Comparison of ENCODE assay signal across 22 cellular contexts in the genomic region with DNA sequence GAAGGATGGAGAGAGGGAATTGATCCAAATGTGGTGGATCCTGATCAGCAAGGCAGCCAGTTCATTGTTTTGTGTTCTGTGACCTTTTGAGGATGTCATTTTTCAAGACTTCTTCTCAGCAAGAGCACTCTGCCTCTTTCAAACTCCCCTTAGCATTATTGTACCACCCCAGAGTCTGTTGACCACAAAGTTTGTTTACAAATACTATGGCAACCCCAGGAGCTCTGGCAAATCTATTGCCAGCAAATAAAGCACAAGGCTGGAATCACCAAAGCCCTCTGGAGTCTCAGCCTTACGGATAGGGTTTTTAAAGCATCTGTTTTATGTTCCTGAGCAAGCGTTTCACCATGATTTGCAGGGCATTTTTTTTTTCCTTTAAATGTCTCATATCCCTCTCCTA.
"Had no signal": no experiment of that assay in that cellular context is flagged by ENCODE, and none has a peak within 500 bp of the region (broad histone marks: within the 10 kb centered on the region; RNA-seq: fewer than 3 reads in every experiment).

No MANE protein-coding gene starts in this region.

- DNase-seq: activated CD4-positive, alpha-beta T cell treated with anti-CD3 and anti-CD28 coated beads, Interleukin-2, amount 50 U/mL, for 1 hour; activated CD4-positive, CD25-positive, alpha-beta regulatory T cell treated with anti-CD3 and anti-CD28 coated beads, Interleukin-2, amount 50 U/mL, for 72 hours; activated CD8-positive, alpha-beta memory T cell treated with anti-CD3 and anti-CD28 coated beads for 24 hours; activated CD8-positive, alpha-beta memory T cell treated with anti-CD3 and anti-CD28 coated beads, Interleukin-2, amount 50 U/mL, for 48 hours; activated effector memory CD4-positive, alpha-beta T cell treated with anti-CD3 and anti-CD28 coated beads, Interleukin-2, amount 50 U/mL, for 16 hours; activated naive CD4-positive, alpha-beta T cell treated with anti-CD3 and anti-CD28 coated beads, Interleukin-2, amount 50 U/mL, for 16 hours; activated T-cell treated with anti-CD3 and anti-CD28 coated beads, Interleukin-2, amount 50 U/mL, for 72 hours; body of pancreas; central memory CD4-positive, alpha-beta T cell; colonic mucosa; erythroblast; gastrocnemius medialis; heart right ventricle; lower lobe of right lung; occipital lobe; posterior cingulate gyrus; stimulated activated CD4-positive, alpha-beta T cell treated with anti-CD3 and anti-CD28 coated beads, Interleukin-15, amount 100 ng/mL, for 24 hours; stimulated activated CD4-positive, alpha-beta T cell treated with anti-CD3 and anti-CD28 coated beads, Interleukin-2, amount 100 ng/mL, for 48 hours; SW 1271; T-helper 2 cell had no signal

- H3K4me3 ChIP-seq: body of pancreas, colonic mucosa, gastrocnemius medialis, heart right ventricle, lower lobe of right lung, tibial nerve had no signal

- H3K9me3 ChIP-seq: body of pancreas, colonic mucosa, gastrocnemius medialis, heart right ventricle, lower lobe of right lung, tibial nerve had no signal

- H3K4me1 ChIP-seq: body of pancreas, colonic mucosa, lower lobe of right lung had no signal

- H3K36me3 ChIP-seq: colonic mucosa, gastrocnemius medialis, heart right ventricle, lower lobe of right lung, tibial nerve had no signal

- H3K27me3 ChIP-seq: body of pancreas, colonic mucosa, gastrocnemius medialis, heart right ventricle, tibial nerve had no signal

- H3K27ac ChIP-seq: body of pancreas, colonic mucosa, gastrocnemius medialis, heart right ventricle, lower lobe of right lung, tibial nerve, VCaP had no signal
